22 cellular contexts compared by ENCODE assay signal in genomic region chr20:61684136-61684535, GRCh38.
DNase-seq lines count a peak whose midpoint lies in the region; ATAC-seq and TF ChIP-seq lines count a peak whose summit lies in the region.
"Had no signal": no experiment of that assay in that cellular context is flagged by ENCODE, and none has a peak within 500 bp of the region (broad histone marks: within the 10 kb centered on the region; RNA-seq: fewer than 3 reads in every experiment).

No MANE protein-coding gene starts in this region.

- no peaks in the 10 kb centered on the region for H3K4me1 Mint-ChIP-seq in natural killer cell

- H4K8ac ChIP-seq in mesenchymal stem cell (ENCODE audit: low read length): no peak overlapping the region

- no peaks in the 10 kb centered on the region for H3K79me1 ChIP-seq in mesenchymal stem cell (replicated peaks; ENCODE audit: low read length, poor library complexity, severe bottlenecking)

- H3K36me3 ChIP-seq in heart right ventricle: no peaks in the 10 kb centered on the region
- no peaks in the 10 kb centered on the region for H3K36me3 ChIP-seq in mammary epithelial cell (ENCODE audit: insufficient read depth, low read length)
- H3K36me3 ChIP-seq in mesenchymal stem cell (ENCODE audit: control insufficient read depth in 1 of 2, insufficient read depth in 2 of 2, low read depth in 1 of 2, low read length in 2 of 2): no peaks in the 10 kb centered on the region
- H3K36me3 ChIP-seq: BLaER1 treated with 17β-estradiol and CSF1 and Interleukin-3, amounts not matched to agents 10 nM and 100 nM had no signal

- H3K4me3 ChIP-seq in heart right ventricle (no peak overlapping the region), mammary epithelial cell (replicated peaks in 1 of 3; ENCODE audit: insufficient read depth in 1 of 3, low read depth in 2 of 3, low read length in 3 of 3) (no peak overlapping the region), mesenchymal stem cell (ENCODE audit: insufficient read depth in 1 of 2, low read depth in 1 of 2, low read length in 2 of 2) (no peak overlapping the region)
- H3K4me3 ChIP-seq: A549; BLaER1 treated with 17β-estradiol and CSF1 and Interleukin-3, amounts not matched to agents 10 nM and 100 nM; K562 had no signal

- H2AK5ac ChIP-seq in mesenchymal stem cell (ENCODE audit: low read length, severe bottlenecking): no peak overlapping the region

- in situ Hi-C loops in mammary epithelial cell (cut with MboI; ENCODE audit: low sequenced_read_pairs in 2 of 2): no loop called here

- H3K4me3 Mint-ChIP-seq in natural killer cell: no peak overlapping the region
- H3K4me3 Mint-ChIP-seq: CD4-positive, alpha-beta T cell had no signal

- no peak overlapping the region for H3K18ac ChIP-seq in mesenchymal stem cell (ENCODE audit: low read depth in 1 of 2, low read length in 2 of 2)

- H2BK15ac ChIP-seq in mesenchymal stem cell (ENCODE audit: low read depth, poor library complexity, severe bottlenecking): no peak overlapping the region

- no peaks in the 10 kb centered on the region for H4K20me1 ChIP-seq in mammary epithelial cell (ENCODE audit: insufficient read depth, low read length)

- H2BK5ac ChIP-seq in mesenchymal stem cell (ENCODE audit: low read depth, low read length, poor library complexity, severe bottlenecking): no peak overlapping the region

- H4K91ac ChIP-seq in mesenchymal stem cell (ENCODE audit: low read length): peak overlapping the region; percentile 43

- TF ChIP-seq CTCF in heart right ventricle (IDR thresholded peaks at IDR 0.05): no peak
- TF ChIP-seq CTCF in mammary epithelial cell (conservative IDR thresholded peaks at IDR 0.05 in 1 of 2, IDR thresholded peaks at IDR 0.05 in 1 of 2; ENCODE audit: extremely low read depth in 1 of 2, insufficient read depth in 1 of 2, low read depth in 1 of 2, low read length in 2 of 2): no peak
- no peak for TF ChIP-seq CTCF in natural killer cell (IDR thresholded peaks at IDR 0.05)

- no peaks in the 10 kb centered on the region for H3K9me3 ChIP-seq in heart right ventricle
- H3K9me3 ChIP-seq in mammary epithelial cell (replicated peaks; ENCODE audit: insufficient read depth, low read length): no peaks in the 10 kb centered on the region
- peaks cover 4% of the 10 kb centered on the region for H3K9me3 ChIP-seq in mesenchymal stem cell (ENCODE audit: control insufficient read depth, low read length)
- H3K9me3 ChIP-seq: A549; BLaER1 treated with 17β-estradiol and CSF1 and Interleukin-3, amounts not matched to agents 10 nM and 100 nM; Caco-2 had no signal

- no peaks in the 10 kb centered on the region for H3K27me3 Mint-ChIP-seq in natural killer cell (ENCODE audit: low read depth in 2 of 2)
- H3K27me3 Mint-ChIP-seq: CD4-positive, alpha-beta T cell had no signal

- H3K27ac Mint-ChIP-seq in natural killer cell: no peak overlapping the region
- H3K27ac Mint-ChIP-seq: CD4-positive, alpha-beta T cell had no signal

- DNase-seq in Right ventricle myocardium inferior (ENCODE audit: missing footprints) (peak; percentile 26), heart right ventricle (no peak), mammary epithelial cell (no peak), mesenchymal stem cell (no peak), NCI-H187 treated with DMSO at 0.1 percent for 48 hours (lab: John Stamatoyannopoulos, UW) (no peak), natural killer cell (no peak), NCI-H2029 (lab: John Stamatoyannopoulos, UW) (no peak)
- DNase-seq: AML-193; Caco-2; CD4-positive, alpha-beta T cell; GF-D8; HCEC 1CT; Kasumi-1; MV-4-11; NCI-H146; NCI-H2029 treated with DMSO at 0.1 percent for 48 hours; NCI-H2227 treated with DMSO at 0.1 percent for 48 hours; NCI-H510A treated with DMSO at 0.1 percent for 48 hours; NCI-H774 had no signal

- no peaks in the 10 kb centered on the region for H3K79me2 ChIP-seq in mammary epithelial cell (ENCODE audit: insufficient read depth, low read length)

- H3K27ac ChIP-seq in heart right ventricle: no peak overlapping the region
- H3K27ac ChIP-seq in mammary epithelial cell (ENCODE audit: insufficient read depth, low read depth, low read length): peak overlapping the region; percentile 35
- no peak overlapping the region for H3K27ac ChIP-seq in mesenchymal stem cell (ENCODE audit: low read length, poor library complexity, severe bottlenecking)
- H3K27ac ChIP-seq: A549; BLaER1 treated with 17β-estradiol and CSF1 and Interleukin-3, amounts not matched to agents 10 nM and 100 nM had no signal

- no TSS peak for BruUV-seq in mammary epithelial cell (replicated peaks; lab: Mats Ljungman, UMichigan)

- no peak overlapping the region for H3K23ac ChIP-seq in mesenchymal stem cell (ENCODE audit: low read length in 2 of 2)

- H2AFZ ChIP-seq in mammary epithelial cell (ENCODE audit: low read depth, low read length) (peak overlapping the region; percentile 69), mesenchymal stem cell (ENCODE audit: low read depth, low read length) (no peak overlapping the region)

- H3K9ac ChIP-seq in mammary epithelial cell (ENCODE audit: insufficient read depth, low read length) (peak overlapping the region; percentile 15), mesenchymal stem cell (ENCODE audit: low read length) (no peak overlapping the region)
- H3K9ac ChIP-seq: BLaER1 treated with 17β-estradiol and CSF1 and Interleukin-3, amounts not matched to agents 10 nM and 100 nM had no signal

- dilution Hi-C loops in mammary epithelial cell (cut with HindIII; ENCODE audit: low sequenced_read_pairs): loop anchor here (5.0 kb wide), 1 partner anchor 83 kb away; no protein-coding TSS in a partner anchor

- WGBS in heart right ventricle, 2 donors: 60 to 72% methylated on average over 13 of the region's 13 CpGs
- WGBS in mammary epithelial cell (ENCODE audit: low coverage, missing lambda C conversion rate): 28% methylated on average over 5 of the region's 13 CpGs
- 83% methylated on average over 13 of the region's 13 CpGs for WGBS in mesenchymal stem cell

- ATAC-seq in Right ventricle myocardium inferior (no peak), heart right ventricle (no peak), natural killer cell (no peak)
- ATAC-seq: A549, K562 had no signal

- H3K27me3 ChIP-seq in heart right ventricle (peaks cover 0 to 72% (median 30%) of the 10 kb centered on the region in 7 donors), mammary epithelial cell (ENCODE audit: insufficient read depth, low read length) (no peaks in the 10 kb centered on the region), mesenchymal stem cell (ENCODE audit: control insufficient read depth in 1 of 2, insufficient read depth in 1 of 2, low read length in 2 of 2) (peaks cover 20 to 52% of the 10 kb centered on the region in 2 experiments)
- H3K27me3 ChIP-seq: BLaER1 treated with 17β-estradiol and CSF1 and Interleukin-3, amounts not matched to agents 10 nM and 100 nM had no signal

- no peak overlapping the region for H3K4ac ChIP-seq in mesenchymal stem cell (ENCODE audit: low read depth in 1 of 2, low read length in 2 of 2)

- no peaks in the 10 kb centered on the region for H3K4me1 ChIP-seq in heart right ventricle
- peaks cover 29% of the 10 kb centered on the region for H3K4me1 ChIP-seq in mammary epithelial cell (ENCODE audit: insufficient read depth, low read length)
- H3K4me1 ChIP-seq in mesenchymal stem cell (ENCODE audit: control insufficient read depth, insufficient read depth, low read depth, low read length): peaks cover 5% of the 10 kb centered on the region
- H3K4me1 ChIP-seq: A549, Caco-2 had no signal

- H2BK120ac ChIP-seq in mesenchymal stem cell (ENCODE audit: low read depth, low read length): no peak overlapping the region

- no peak overlapping the region for H2BK12ac ChIP-seq in mesenchymal stem cell (ENCODE audit: low read length in 2 of 2)

- no peaks in the 10 kb centered on the region for H3K9me3 Mint-ChIP-seq in natural killer cell
- H3K9me3 Mint-ChIP-seq: CD4-positive, alpha-beta T cell had no signal

- intact Hi-C loops in Right ventricle myocardium inferior (cut with DNase I) (no loop called here), heart right ventricle (cut with DNase I) (no loop called here), mammary epithelial cell (cut with micrococcal nuclease) (no loop called here), natural killer cell (cut with micrococcal nuclease) (no loop called here)

- H3K4me2 ChIP-seq in mammary epithelial cell (ENCODE audit: insufficient read depth, low read depth, low read length) (peak overlapping the region; percentile 91), mesenchymal stem cell (ENCODE audit: low read length, poor library complexity, severe bottlenecking) (no peak overlapping the region)
- H3K4me2 ChIP-seq: A549; BLaER1 treated with 17β-estradiol and CSF1 and Interleukin-3, amounts not matched to agents 10 nM and 100 nM had no signal

- H3K14ac ChIP-seq in mesenchymal stem cell (ENCODE audit: low read length in 2 of 2): no peak overlapping the region

- no peaks in the 10 kb centered on the region for H3K36me3 Mint-ChIP-seq in natural killer cell

- CTCF ChIA-PET in mammary epithelial cell (lab: Charles Lee; ENCODE audit: low non-redundant PET): no interaction called here
